12 cellular contexts compared by ENCODE assay signal in the genomic region with DNA sequence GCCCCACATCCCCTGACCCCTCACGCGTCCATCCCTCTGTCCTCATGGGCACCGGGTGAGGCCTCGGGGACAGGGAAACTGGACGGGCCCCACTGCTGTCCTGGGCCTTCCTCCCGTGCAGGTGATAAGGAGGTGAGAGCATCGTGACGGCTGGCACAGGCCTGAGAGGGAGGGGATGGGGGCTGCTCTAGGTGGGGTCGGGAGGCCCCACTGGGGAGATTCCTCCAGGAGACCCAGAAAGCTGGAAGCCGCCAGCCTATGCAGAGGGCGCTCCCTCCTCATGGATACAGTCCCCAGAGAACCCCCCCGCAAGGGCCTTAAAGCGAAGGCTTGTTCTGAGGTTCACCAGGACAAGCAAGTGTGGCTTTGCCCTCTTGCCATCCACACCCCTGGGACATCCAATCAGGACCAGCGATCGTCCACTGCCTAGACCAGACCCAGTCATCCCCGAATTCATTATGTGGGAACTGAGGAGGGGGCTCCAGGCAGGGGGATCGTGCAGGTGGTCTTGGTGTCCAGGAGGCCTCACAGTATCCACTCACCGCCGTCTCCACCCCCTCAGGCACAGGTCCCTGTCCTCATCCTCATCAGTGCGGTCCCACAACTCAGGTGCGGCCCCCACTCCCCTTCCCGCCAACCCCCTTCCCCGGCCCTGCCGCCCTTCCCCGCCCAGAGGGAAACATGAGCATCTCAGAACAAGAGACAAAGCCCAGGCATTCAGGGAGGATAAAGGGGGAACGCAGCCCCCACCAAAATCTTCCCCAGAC.
"Had no signal": no experiment of that assay in that cellular context is flagged by ENCODE, and none has a peak within 500 bp of the region (broad histone marks: within the 10 kb centered on the region; RNA-seq: fewer than 3 reads in every experiment).

No MANE protein-coding gene starts in this region.

- H3K27me3 ChIP-seq: body of pancreas, hepatocyte, pancreas, tibial artery had no signal

- H3K4me2 ChIP-seq: hepatocyte had no signal

- H3K9me3 ChIP-seq: body of pancreas, pancreas, tibial artery had no signal

- H2AFZ ChIP-seq: hepatocyte had no signal

- H3K36me3 ChIP-seq: pancreas, tibial artery had no signal

- H3K27ac ChIP-seq: body of pancreas, hepatocyte, pancreas, tibial artery had no signal

- ATAC-seq: body of pancreas, pancreas had no signal

- H3K4me3 Mint-ChIP-seq: activated naive CD4-positive, alpha-beta T cell treated with anti-CD3 and anti-CD28 coated beads, Interleukin-2, amount 50 U/mL, for 24 hours; neural crest cell had no signal

- H3K9me3 Mint-ChIP-seq: activated naive CD4-positive, alpha-beta T cell treated with anti-CD3 and anti-CD28 coated beads, Interleukin-2, amount 50 U/mL, for 24 hours; neural crest cell had no signal

- H3K79me2 ChIP-seq: hepatocyte had no signal

- H3K4me3 ChIP-seq: body of pancreas, hepatocyte, pancreas, tibial artery had no signal

- DNase-seq: body of pancreas, cerebellar nuclear complex, dermis blood vessel endothelial cell, erythroblast, kidney glomerular epithelial cell, mammary epithelial cell, small intestine, tibial artery had no signal

- FAIRE-seq: pancreas, small intestine had no signal

- H3K36me3 Mint-ChIP-seq: activated naive CD4-positive, alpha-beta T cell treated with anti-CD3 and anti-CD28 coated beads, Interleukin-2, amount 50 U/mL, for 24 hours had no signal
